1 cellular context compared by ENCODE assay signal in genomic region chr1:116333171-116334014, GRCh38.
TF ChIP-seq lines count a peak whose summit lies in the region.

No MANE protein-coding gene starts in this region.

TF ChIP-seq in HepG2, 621 proteins besides CTCF, POLR2A, EP300 and RAD21:
- TF ChIP-seq ZMYM4 (CRISPR knock-in tag; IDR thresholded peaks at IDR 0.05), result no peak
- TF ChIP-seq, protein P1, sequence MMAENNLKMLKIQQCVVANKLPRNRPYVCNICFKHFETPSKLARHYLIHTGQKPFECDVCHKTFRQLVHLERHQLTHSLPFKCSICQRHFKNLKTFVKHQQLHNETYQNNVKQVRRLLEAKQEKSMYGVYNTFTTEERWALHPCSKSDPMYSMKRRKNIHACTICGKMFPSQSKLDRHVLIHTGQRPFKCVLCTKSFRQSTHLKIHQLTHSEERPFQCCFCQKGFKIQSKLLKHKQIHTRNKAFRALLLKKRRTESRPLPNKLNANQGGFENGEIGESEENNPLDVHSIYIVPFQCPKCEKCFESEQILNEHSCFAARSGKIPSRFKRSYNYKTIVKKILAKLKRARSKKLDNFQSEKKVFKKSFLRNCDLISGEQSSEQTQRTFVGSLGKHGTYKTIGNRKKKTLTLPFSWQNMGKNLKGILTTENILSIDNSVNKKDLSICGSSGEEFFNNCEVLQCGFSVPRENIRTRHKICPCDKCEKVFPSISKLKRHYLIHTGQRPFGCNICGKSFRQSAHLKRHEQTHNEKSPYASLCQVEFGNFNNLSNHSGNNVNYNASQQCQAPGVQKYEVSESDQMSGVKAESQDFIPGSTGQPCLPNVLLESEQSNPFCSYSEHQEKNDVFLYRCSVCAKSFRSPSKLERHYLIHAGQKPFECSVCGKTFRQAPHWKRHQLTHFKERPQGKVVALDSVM (CRISPR knock-in tag; IDR thresholded peaks at IDR 0.05), result no peak
- no peak for TF ChIP-seq CREBL2 (CRISPR knock-in tag; IDR thresholded peaks at IDR 0.05; ENCODE audit: borderline replicate concordance)
TF ChIP-seq in HepG2: peak in this region for 0.
